Comparison of ENCODE assay signal across 8 cellular contexts in genomic region chr1:32393832-32394140, GRCh38. TPM values are rescaled to one million over a fixed set of nuclear protein-coding genes. Genes with fewer than 3 reads are reported as not detected.
DNase-seq lines count a peak whose midpoint lies in the region; ATAC-seq and TF ChIP-seq lines count a peak whose summit lies in the region.

No MANE protein-coding gene starts in this region.

- TF ChIP-seq CTCF in A673 (conservative IDR thresholded peaks at IDR 0.05; ENCODE audit: low read depth, low read length) = no peak
- TF ChIP-seq CTCF in progenitor cell of endocrine pancreas (IDR thresholded peaks at IDR 0.05; ENCODE audit: unreplicated experiment) = no peak

- ATAC-seq in GM18909 (IDR thresholded peaks at IDR 0.05; ENCODE audit: poor library complexity, unreplicated experiment) = peak; percentile 21
- no peak for ATAC-seq in HG03139 (IDR thresholded peaks at IDR 0.05; ENCODE audit: unreplicated experiment)

- intact Hi-C loops in A673 (cut with micrococcal nuclease; ENCODE audit: unreplicated experiment) = loop anchor here (5.0 kb wide), 1 partner anchor 56 kb away; the partner anchor contains the start of gene MARCKSL1
- intact Hi-C loops in activated T-helper 1 cell treated with anti-CD3 and anti-CD28 coated beads, Interleukin-12 subunit alpha, Interleukin-12 subunit beta, Interleukin-2, Interleukin-4 antibody, amounts not matched to agents 30 ng/mL and 10 ng/mL and 1 ng/mL, durations not matched to agents 14 hours and 24 hours and 36 hours (cut with micrococcal nuclease) = loop anchor here (1.0 to 2.0 kb wide), 12 partner anchors 42 to 749 kb away; partner anchors contain the start of genes CCDC28B, EIF3I, HDAC1 and IQCC

- CTCF ChIA-PET in A673 (lab: Charles Lee) = no interaction called here

- no TSS peak for BruUV-seq in A673 (replicated peaks; lab: Mats Ljungman, UMichigan)

- H3K4me1 ChIP-seq in A673 (ENCODE audit: insufficient read depth, low read length, poor library complexity, severe bottlenecking) (peaks cover 7% of the 10 kb centered on the region), HUES48 (ENCODE audit: control insufficient read depth, insufficient read depth, low read length) (peaks cover 7% of the 10 kb centered on the region; the same call in 1 of the 2 replicates)

- no peaks in the 10 kb centered on the region for H3K36me3 ChIP-seq in A673 (ENCODE audit: insufficient read depth, low read length, poor library complexity, severe bottlenecking)
- peaks cover 38% of the 10 kb centered on the region for H3K36me3 ChIP-seq in HUES48 (ENCODE audit: control insufficient read depth, insufficient read depth, low read length)

- DNase-seq in A673 (ENCODE audit: low spot score) (no peak), germinal center (ENCODE audit: low spot score) (peak; percentile 48), progenitor cell of endocrine pancreas (ENCODE audit: low spot score, unreplicated experiment) (no peak), globus pallidus (ENCODE audit: low spot score) (no peak)
- DNase-seq in activated T-helper 1 cell treated with anti-CD3 and anti-CD28 coated beads, Interleukin-12 subunit alpha, Interleukin-12 subunit beta, Interleukin-2, Interleukin-4 antibody, amounts not matched to agents 30 ng/mL and 10 ng/mL and 1 ng/mL, durations not matched to agents 14 hours and 24 hours and 36 hours (ENCODE audit: low spot score) = no peak

- H3K27me3 ChIP-seq in A673 (replicated peaks; ENCODE audit: insufficient read depth, low read depth, low read length, poor library complexity) = no peaks in the 10 kb centered on the region
- no peaks in the 10 kb centered on the region for H3K27me3 ChIP-seq in HUES48 (ENCODE audit: control insufficient read depth, insufficient read depth, low read length)

- H3K9me3 ChIP-seq in A673 (ENCODE audit: low read depth, low read length, poor library complexity, severe bottlenecking) (no peaks in the 10 kb centered on the region), HUES48 (ENCODE audit: control insufficient read depth, insufficient read depth, low read length) (no peaks in the 10 kb centered on the region)

- peaks cover 8% of the 10 kb centered on the region for H3K36me3 Mint-ChIP-seq in activated T-helper 1 cell treated with anti-CD3 and anti-CD28 coated beads, Interleukin-12 subunit alpha, Interleukin-12 subunit beta, Interleukin-2, Interleukin-4 antibody, amounts not matched to agents 30 ng/mL and 10 ng/mL and 1 ng/mL, durations not matched to agents 14 hours and 24 hours and 36 hours (ENCODE audit: low read depth)
- peaks cover 5% of the 10 kb centered on the region for H3K36me3 Mint-ChIP-seq in progenitor cell of endocrine pancreas (ENCODE audit: insufficient read depth)

- peak overlapping the region; percentile 85 for H3K27ac ChIP-seq in A673 (ENCODE audit: low read depth, low read length, poor library complexity, severe bottlenecking)
- H3K27ac ChIP-seq in HUES48 (ENCODE audit: low read depth, low read length) = peak overlapping the region; percentile 99

- no peaks in the 10 kb centered on the region for H3K9me3 Mint-ChIP-seq in activated T-helper 1 cell treated with anti-CD3 and anti-CD28 coated beads, Interleukin-12 subunit alpha, Interleukin-12 subunit beta, Interleukin-2, Interleukin-4 antibody, amounts not matched to agents 30 ng/mL and 10 ng/mL and 1 ng/mL, durations not matched to agents 14 hours and 24 hours and 36 hours
- H3K9me3 Mint-ChIP-seq in progenitor cell of endocrine pancreas (ENCODE audit: low read depth) = no peaks in the 10 kb centered on the region

- POLR2A ChIA-PET in A673 (lab: Charles Lee; ENCODE audit: low non-redundant PET) = interaction anchor here (0.6 to 1.3 kb wide), 3 partner anchors 58 to 294 kb away, joined by 4 to 6 read pairs (median 4); partner anchors contain the start of gene MARCKSL1

- peak overlapping the region; percentile 97 for H3K4me3 Mint-ChIP-seq in activated T-helper 1 cell treated with anti-CD3 and anti-CD28 coated beads, Interleukin-12 subunit alpha, Interleukin-12 subunit beta, Interleukin-2, Interleukin-4 antibody, amounts not matched to agents 30 ng/mL and 10 ng/mL and 1 ng/mL, durations not matched to agents 14 hours and 24 hours and 36 hours
- peak overlapping the region; percentile 99 for H3K4me3 Mint-ChIP-seq in progenitor cell of endocrine pancreas (ENCODE audit: low read depth)

- H3K27ac Mint-ChIP-seq in activated T-helper 1 cell treated with anti-CD3 and anti-CD28 coated beads, Interleukin-12 subunit alpha, Interleukin-12 subunit beta, Interleukin-2, Interleukin-4 antibody, amounts not matched to agents 30 ng/mL and 10 ng/mL and 1 ng/mL, durations not matched to agents 14 hours and 24 hours and 36 hours = peak overlapping the region; percentile 99
- peak overlapping the region; percentile 100 for H3K27ac Mint-ChIP-seq in progenitor cell of endocrine pancreas

- peaks cover 16% of the 10 kb centered on the region for H3K4me1 Mint-ChIP-seq in activated T-helper 1 cell treated with anti-CD3 and anti-CD28 coated beads, Interleukin-12 subunit alpha, Interleukin-12 subunit beta, Interleukin-2, Interleukin-4 antibody, amounts not matched to agents 30 ng/mL and 10 ng/mL and 1 ng/mL, durations not matched to agents 14 hours and 24 hours and 36 hours (ENCODE audit: low read depth)
- peaks cover 16% of the 10 kb centered on the region for H3K4me1 Mint-ChIP-seq in progenitor cell of endocrine pancreas (ENCODE audit: low read depth)

- H3K4me3 ChIP-seq in A673 (ENCODE audit: low read depth, low read length, poor library complexity, severe bottlenecking) (peak overlapping the region; percentile 70), HUES48 (ENCODE audit: low read depth, low read length) (peak overlapping the region; percentile 76)

- peaks cover 7% of the 10 kb centered on the region for H3K27me3 Mint-ChIP-seq in activated T-helper 1 cell treated with anti-CD3 and anti-CD28 coated beads, Interleukin-12 subunit alpha, Interleukin-12 subunit beta, Interleukin-2, Interleukin-4 antibody, amounts not matched to agents 30 ng/mL and 10 ng/mL and 1 ng/mL, durations not matched to agents 14 hours and 24 hours and 36 hours (ENCODE audit: insufficient read depth)
- no peaks in the 10 kb centered on the region for H3K27me3 Mint-ChIP-seq in progenitor cell of endocrine pancreas

- H3K9ac ChIP-seq in HUES48 (ENCODE audit: low read depth, low read length) = peak overlapping the region; percentile 93

RNA-seq across cellular contexts. Expression of gene BSDC1, which starts 0.5 kb away (rescaled TPM):
- total RNA-seq in A673 (2021) (47.4 and 48.0 TPM in 2 replicates), progenitor cell of endocrine pancreas (91.0 and 93.6 TPM in 2 replicates)
- total RNA-seq in activated T-helper 1 cell treated with anti-CD3 and anti-CD28 coated beads, Interleukin-12 subunit alpha, Interleukin-12 subunit beta, Interleukin-2, Interleukin-4 antibody, amounts not matched to agents 30 ng/mL and 10 ng/mL and 1 ng/mL, durations not matched to agents 14 hours and 24 hours and 36 hours = 48.8 and 50.3 TPM in 2 replicates

RNA-seq across cellular contexts. Expression of gene TSSK3, which starts 31.4 kb away (rescaled TPM):
- total RNA-seq in A673 (2021) (3.9 and 4.3 TPM in 2 replicates), progenitor cell of endocrine pancreas (3.1 and 3.9 TPM in 2 replicates)
- 0.51 and 1.3 TPM in 2 replicates for total RNA-seq in activated T-helper 1 cell treated with anti-CD3 and anti-CD28 coated beads, Interleukin-12 subunit alpha, Interleukin-12 subunit beta, Interleukin-2, Interleukin-4 antibody, amounts not matched to agents 30 ng/mL and 10 ng/mL and 1 ng/mL, durations not matched to agents 14 hours and 24 hours and 36 hours

RNA-seq across cellular contexts. Expression of gene FAM229A, which starts 31.5 kb away (rescaled TPM):
- total RNA-seq in A673 (2021) (4.7 and 5.2 TPM in 2 replicates), progenitor cell of endocrine pancreas (15.0 and 17.3 TPM in 2 replicates)
- total RNA-seq in activated T-helper 1 cell treated with anti-CD3 and anti-CD28 coated beads, Interleukin-12 subunit alpha, Interleukin-12 subunit beta, Interleukin-2, Interleukin-4 antibody, amounts not matched to agents 30 ng/mL and 10 ng/mL and 1 ng/mL, durations not matched to agents 14 hours and 24 hours and 36 hours = 4.0 TPM in 2 replicates

RNA-seq across cellular contexts. Expression of gene MARCKSL1, which starts 57.8 kb away (rescaled TPM):
- total RNA-seq in A673 (2021) (425 and 445 TPM in 2 replicates), progenitor cell of endocrine pancreas (774 and 833 TPM in 2 replicates)
- total RNA-seq in activated T-helper 1 cell treated with anti-CD3 and anti-CD28 coated beads, Interleukin-12 subunit alpha, Interleukin-12 subunit beta, Interleukin-2, Interleukin-4 antibody, amounts not matched to agents 30 ng/mL and 10 ng/mL and 1 ng/mL, durations not matched to agents 14 hours and 24 hours and 36 hours = 31.6 and 31.8 TPM in 2 replicates
